Comparison of ENCODE assay signal across 8 cellular contexts in the genomic region with DNA sequence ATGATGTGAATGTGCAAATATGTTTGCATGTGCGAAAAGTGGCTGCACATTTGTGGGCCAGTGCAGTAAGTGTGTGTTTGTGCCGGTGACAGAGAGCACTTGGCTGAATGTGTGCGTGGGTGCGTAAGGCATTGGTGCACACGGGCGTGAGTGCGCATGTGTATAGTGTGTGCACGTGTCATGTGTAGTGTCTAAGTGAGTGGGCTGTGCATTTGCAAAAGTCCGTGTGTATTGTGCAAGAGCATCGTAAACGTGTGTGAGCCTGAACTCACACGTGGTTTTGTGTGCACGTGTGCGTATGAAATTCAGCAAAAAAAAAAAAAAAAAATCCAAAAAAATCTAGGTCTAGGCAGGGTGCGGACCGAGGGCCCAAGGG. TPM values are rescaled to one million over a fixed set of nuclear protein-coding genes. Genes with fewer than 3 reads are reported as not detected.
DNase-seq lines count a peak whose midpoint lies in the region; ATAC-seq, FAIRE-seq and TF ChIP-seq lines count a peak whose summit lies in the region.

No MANE protein-coding gene starts in this region.

- CTCF ChIA-PET in WTC11 (lab: Charles Lee): interaction anchor here (0.6 to 5.4 kb wide), 45 partner anchors 9 to 1363 kb away, joined by 3 to 46 read pairs (median 4); partner anchors contain the start of gene LSM11

- H3K36me3 ChIP-seq in BLaER1 treated with 17β-estradiol and CSF1 and Interleukin-3, amounts not matched to agents 10 nM and 100 nM: no peaks in the 10 kb centered on the region; a peak in 1 of 22 replicates
- no peaks in the 10 kb centered on the region for H3K36me3 ChIP-seq in GM23248 (ENCODE audit: low read depth)
- H3K36me3 ChIP-seq in keratinocyte (ENCODE audit: control insufficient read depth in 2 of 2, extremely low read depth in 1 of 2, insufficient read depth in 2 of 2, low read length in 2 of 2): no peaks in the 10 kb centered on the region

- H3K9me1 ChIP-seq in keratinocyte (ENCODE audit: control insufficient read depth, extremely low read depth, insufficient read depth, low read length): no peaks in the 10 kb centered on the region

- ATAC-seq in WTC11 (no peak), GM21515 (IDR thresholded peaks at IDR 0.05; ENCODE audit: unreplicated experiment) (no peak)

- in situ Hi-C loops in GM23248 (cut with MboI): loop anchor here (5.0 to 25.0 kb wide), 3 partner anchors 404 to 1094 kb away; no protein-coding TSS in a partner anchor

- H3K4me3 ChIP-seq in BLaER1 treated with 17β-estradiol and CSF1 and Interleukin-3, amounts not matched to agents 10 nM and 100 nM: peak overlapping the region; percentile 58 to 99 (median 80)
- peak overlapping the region; percentile 68 for H3K4me3 ChIP-seq in GM23248
- H3K4me3 ChIP-seq in keratinocyte (ENCODE audit: control insufficient read depth in 2 of 3, extremely low read depth in 1 of 3, insufficient read depth in 2 of 3, low read depth in 1 of 3, low read length in 3 of 3): no peak overlapping the region

- H3K27ac Mint-ChIP-seq in WTC11: no peak overlapping the region

- peak overlapping the region; percentile 81 for H3K4me3 Mint-ChIP-seq in WTC11

- peaks cover 0 to 10% (median 0%) of the 10 kb centered on the region in 11 experiments; a peak in 3 of 22 replicates for H3K27me3 ChIP-seq in BLaER1 treated with 17β-estradiol and CSF1 and Interleukin-3, amounts not matched to agents 10 nM and 100 nM
- H3K27me3 ChIP-seq in GM23248 (replicated peaks; ENCODE audit: insufficient read depth): no peaks in the 10 kb centered on the region
- peaks cover 61% of the 10 kb centered on the region for H3K27me3 ChIP-seq in keratinocyte (ENCODE audit: control insufficient read depth, extremely low read depth, insufficient read depth, low read length)

- FAIRE-seq in keratinocyte (lab: Jason Lieb, UNC) (no peak), urothelium cell line (lab: Jason Lieb, UNC) (peak; percentile 23)

- no peaks in the 10 kb centered on the region for H3K9me2 ChIP-seq in GM23248 (ENCODE audit: insufficient read depth)

- POLR2A ChIA-PET in WTC11 (lab: Charles Lee): interaction anchor here (0.6 to 1.0 kb wide), 2 partner anchors 410 to 913 kb away, joined by 3 read pairs; no protein-coding TSS in a partner anchor

- H3K4me2 ChIP-seq in BLaER1 treated with 17β-estradiol and CSF1 and Interleukin-3, amounts not matched to agents 10 nM and 100 nM: peak overlapping the region; percentile 90 to 100 (median 97)
- H3K4me2 ChIP-seq in GM23248 (ENCODE audit: unreplicated experiment) (peak overlapping the region; percentile 68), keratinocyte (ENCODE audit: control insufficient read depth, extremely low read depth, insufficient read depth, low read depth, low read length) (peak overlapping the region; percentile 55)

- WGBS in GM23248 (ENCODE audit: low coverage in 1 of 2, low lambda C conversion rate in 2 of 2, missing lambda C conversion rate in 2 of 2), 2 experiments: 58 to 61% methylated on average over 16 of the region's 16 CpGs

- peak overlapping the region in 8 of 11 experiments; percentile 9 to 98 (median 86); a peak in 12 of 22 replicates for H3K27ac ChIP-seq in BLaER1 treated with 17β-estradiol and CSF1 and Interleukin-3, amounts not matched to agents 10 nM and 100 nM
- H3K27ac ChIP-seq in GM23248 (no peak overlapping the region), keratinocyte (ENCODE audit: control insufficient read depth, insufficient read depth, low read length) (no peak overlapping the region)

- H4K20me1 ChIP-seq in BLaER1 treated with 17β-estradiol and CSF1 and Interleukin-3, amounts not matched to agents 10 nM and 100 nM: peaks cover 0 to 33% (median 9%) of the 10 kb centered on the region in 11 experiments; a peak in 6 of 22 replicates
- H4K20me1 ChIP-seq in GM23248 (ENCODE audit: insufficient read depth) (no peaks in the 10 kb centered on the region), keratinocyte (ENCODE audit: control insufficient read depth, extremely low read depth, insufficient read depth, low read length) (no peaks in the 10 kb centered on the region)

- TF ChIP-seq CTCF in WTC11 (IDR thresholded peaks at IDR 0.05) (no peak), keratinocyte (optimal IDR thresholded peaks at IDR 0.05 in 1 of 3, IDR thresholded peaks at IDR 0.05 in 1 of 3, conservative IDR thresholded peaks at IDR 0.05 in 1 of 3; ENCODE audit: extremely low read depth in 1 of 3, insufficient read depth in 2 of 3, low read length in 3 of 3) (no peak)

- no peaks in the 10 kb centered on the region for H3K9me3 ChIP-seq in BLaER1 treated with 17β-estradiol and CSF1 and Interleukin-3, amounts not matched to agents 10 nM and 100 nM (replicated peaks in 1 of 11)
- H3K9me3 ChIP-seq in GM23248 (ENCODE audit: low read depth) (no peaks in the 10 kb centered on the region), keratinocyte (ENCODE audit: control insufficient read depth, low read depth, low read length) (no peaks in the 10 kb centered on the region)

- H3K9ac ChIP-seq in BLaER1 treated with 17β-estradiol and CSF1 and Interleukin-3, amounts not matched to agents 10 nM and 100 nM: peak overlapping the region in 10 of 11 experiments; percentile 42 to 100 (median 88); a peak in 19 of 22 replicates
- H3K9ac ChIP-seq in GM23248 (peak overlapping the region; percentile 5; the same call in 1 of the 2 replicates), keratinocyte (ENCODE audit: control insufficient read depth, extremely low read depth, insufficient read depth, low read length) (no peak overlapping the region)

- no peaks in the 10 kb centered on the region for H3K9me3 Mint-ChIP-seq in WTC11

- dilution Hi-C loops in keratinocyte (cut with MboI; ENCODE audit: extremely low pct_ligation_motif_present, low sequenced_read_pairs): loop anchor here (25.0 kb wide), 1 partner anchor 919 kb away; no protein-coding TSS in a partner anchor

- peaks cover 19 to 60% (median 54%) of the 10 kb centered on the region in 10 experiments for H3K4me1 ChIP-seq in BLaER1 treated with 17β-estradiol and CSF1 and Interleukin-3, amounts not matched to agents 10 nM and 100 nM
- peaks cover 22% of the 10 kb centered on the region for H3K4me1 ChIP-seq in GM23248 (ENCODE audit: insufficient read depth)
- no peaks in the 10 kb centered on the region for H3K4me1 ChIP-seq in keratinocyte (ENCODE audit: control insufficient read depth, extremely low read depth, insufficient read depth, low read length)

- H3K79me2 ChIP-seq in GM23248 (ENCODE audit: insufficient read depth) (peaks cover 3% of the 10 kb centered on the region; the same call in 1 of the 2 replicates), keratinocyte (ENCODE audit: control insufficient read depth, insufficient read depth, low read length) (no peaks in the 10 kb centered on the region)

- DNase-seq in GM23248: no peak
- no peak for DNase-seq in WTC11 (ENCODE audit: low spot score)
- no peak for DNase-seq in keratinocyte (ENCODE audit: low read depth, low spot score)
- DNase-seq in urothelium cell line (ENCODE audit: low spot score): no peak
- no peak for DNase-seq in foreskin melanocyte
- no peak for DNase-seq in NCI-H1930 (lab: John Stamatoyannopoulos, UW)

- no peak overlapping the region for H2AFZ ChIP-seq in GM23248
- no peak overlapping the region for H2AFZ ChIP-seq in keratinocyte (ENCODE audit: control insufficient read depth, low read length)

- no peaks in the 10 kb centered on the region for H3K36me3 Mint-ChIP-seq in WTC11

- H3F3A ChIP-seq in GM23248 (ENCODE audit: insufficient read depth): peaks cover 17% of the 10 kb centered on the region; the same call in 1 of the 2 replicates

- peaks cover 75% of the 10 kb centered on the region for H3K27me3 Mint-ChIP-seq in WTC11 (ENCODE audit: low read depth)

- peaks cover 29% of the 10 kb centered on the region for H3K4me1 Mint-ChIP-seq in WTC11

TF ChIP-seq in WTC11, 78 proteins besides CTCF, POLR2A, EP300 and RAD21:
- no peak for TF ChIP-seq JAZF1 (CRISPR knock-in tag; IDR thresholded peaks at IDR 0.05)
- TF ChIP-seq, protein P1, sequence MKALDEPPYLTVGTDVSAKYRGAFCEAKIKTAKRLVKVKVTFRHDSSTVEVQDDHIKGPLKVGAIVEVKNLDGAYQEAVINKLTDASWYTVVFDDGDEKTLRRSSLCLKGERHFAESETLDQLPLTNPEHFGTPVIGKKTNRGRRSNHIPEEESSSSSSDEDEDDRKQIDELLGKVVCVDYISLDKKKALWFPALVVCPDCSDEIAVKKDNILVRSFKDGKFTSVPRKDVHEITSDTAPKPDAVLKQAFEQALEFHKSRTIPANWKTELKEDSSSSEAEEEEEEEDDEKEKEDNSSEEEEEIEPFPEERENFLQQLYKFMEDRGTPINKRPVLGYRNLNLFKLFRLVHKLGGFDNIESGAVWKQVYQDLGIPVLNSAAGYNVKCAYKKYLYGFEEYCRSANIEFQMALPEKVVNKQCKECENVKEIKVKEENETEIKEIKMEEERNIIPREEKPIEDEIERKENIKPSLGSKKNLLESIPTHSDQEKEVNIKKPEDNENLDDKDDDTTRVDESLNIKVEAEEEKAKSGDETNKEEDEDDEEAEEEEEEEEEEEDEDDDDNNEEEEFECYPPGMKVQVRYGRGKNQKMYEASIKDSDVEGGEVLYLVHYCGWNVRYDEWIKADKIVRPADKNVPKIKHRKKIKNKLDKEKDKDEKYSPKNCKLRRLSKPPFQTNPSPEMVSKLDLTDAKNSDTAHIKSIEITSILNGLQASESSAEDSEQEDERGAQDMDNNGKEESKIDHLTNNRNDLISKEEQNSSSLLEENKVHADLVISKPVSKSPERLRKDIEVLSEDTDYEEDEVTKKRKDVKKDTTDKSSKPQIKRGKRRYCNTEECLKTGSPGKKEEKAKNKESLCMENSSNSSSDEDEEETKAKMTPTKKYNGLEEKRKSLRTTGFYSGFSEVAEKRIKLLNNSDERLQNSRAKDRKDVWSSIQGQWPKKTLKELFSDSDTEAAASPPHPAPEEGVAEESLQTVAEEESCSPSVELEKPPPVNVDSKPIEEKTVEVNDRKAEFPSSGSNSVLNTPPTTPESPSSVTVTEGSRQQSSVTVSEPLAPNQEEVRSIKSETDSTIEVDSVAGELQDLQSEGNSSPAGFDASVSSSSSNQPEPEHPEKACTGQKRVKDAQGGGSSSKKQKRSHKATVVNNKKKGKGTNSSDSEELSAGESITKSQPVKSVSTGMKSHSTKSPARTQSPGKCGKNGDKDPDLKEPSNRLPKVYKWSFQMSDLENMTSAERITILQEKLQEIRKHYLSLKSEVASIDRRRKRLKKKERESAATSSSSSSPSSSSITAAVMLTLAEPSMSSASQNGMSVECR (CRISPR knock-in tag; IDR thresholded peaks at IDR 0.05; ENCODE audit: borderline replicate concordance): 0 out of 2 replicates have a peak, but pooled peaks have one; percentile 4

RNA-seq across cellular contexts. Expression of gene EBF1, which starts 6.5 kb away (rescaled TPM):
- 9.7 and 16.7 TPM in 2 replicates for total RNA-seq in GM23248 (2014; rRNA removed; shearing (Covaris generic))
- 27.5 and 32.1 TPM in 2 replicates for polyA plus RNA-seq in GM23248 (2016; fragmentation: Nextera tagmentation; extraction: Ambion mirVana)
- 0.11 to 0.39 TPM (median 0.16 TPM) in 3 replicates for total RNA-seq in WTC11 (2021)
- polyA plus RNA-seq in keratinocyte: not detected in 3 replicates
- not detected for polyA plus RNA-seq in keratinocyte (2011; ENCODE audit: low read depth)
- not detected in 2 replicates for polyA plus RNA-seq in keratinocyte (2011; cell fraction: cytosol; rRNA removed)
- polyA plus RNA-seq in keratinocyte (2011; cell fraction: nucleus; rRNA removed): not detected in 2 replicates
- polyA plus RNA-seq in keratinocyte (2012; ENCODE audit: low replicate concordance): not detected in 2 replicates
- polyA minus RNA-seq in keratinocyte: not detected in 3 replicates
- polyA minus RNA-seq in keratinocyte (2011; cell fraction: cytosol; rRNA and poly(A)+ RNA removed): not detected
- polyA minus RNA-seq in keratinocyte (2011; cell fraction: nucleus; rRNA and poly(A)+ RNA removed): not detected in 2 replicates

Comparison
In these comparisons a context has a peak if more than half of its experiments do, and no peak if none do; other contexts are left out.
1. H3K27ac ChIP-seq: peak in BLaER1 treated with 17β-estradiol and CSF1 and Interleukin-3, amounts not matched to agents 10 nM and 100 nM (8 of 11); none in GM23248 (single experiment) and keratinocyte (single experiment).
2. H3K4me3 ChIP-seq: peak in BLaER1 treated with 17β-estradiol and CSF1 and Interleukin-3, amounts not matched to agents 10 nM and 100 nM (10 of 10) and GM23248 (single experiment); none in keratinocyte (0 of 3).
3. Peak in every context shown above with its lines, with median percentiles within 50 percentile points of each other: H3K4me2 ChIP-seq.